Comparison of ENCODE assay signal across 29 cellular contexts in genomic region chr15:35458176-35458856, GRCh38.
"Had no signal": no experiment of that assay in that cellular context is flagged by ENCODE, and none has a peak within 500 bp of the region (broad histone marks: within the 10 kb centered on the region; RNA-seq: fewer than 3 reads in every experiment).

No MANE protein-coding gene starts in this region.

- H3K4me1 ChIP-seq: body of pancreas, parathyroid adenoma, right lobe of liver, suprapubic skin, transverse colon, uterus had no signal

- H3K36me3 ChIP-seq: neutrophil, right lobe of liver, suprapubic skin, transverse colon, uterus had no signal

- H3K27ac ChIP-seq: body of pancreas, dorsolateral prefrontal cortex, neutrophil, parathyroid adenoma, right lobe of liver, suprapubic skin, transverse colon, uterus had no signal

- H3K27me3 ChIP-seq: body of pancreas, dorsolateral prefrontal cortex, neutrophil, right lobe of liver, suprapubic skin, transverse colon, uterus had no signal

- DNase-seq: activated CD4-positive, alpha-beta memory T cell treated with anti-CD3 and anti-CD28 coated beads, Interleukin-2, amount 10 ng/mL, durations not matched to agents 7 days and 5 days; activated CD4-positive, alpha-beta T cell treated with anti-CD3 and anti-CD28 coated beads for 36 hours; activated CD8-positive, alpha-beta memory T cell treated with anti-CD3 and anti-CD28 coated beads, Interleukin-2, amount 10 ng/mL, durations not matched to agents 7 days and 5 days; activated naive CD4-positive, alpha-beta T cell; activated naive CD8-positive, alpha-beta T cell treated with anti-CD3 and anti-CD28 coated beads for 36 hours; activated T-cell treated with anti-CD3 and anti-CD28 coated beads, Interleukin-2, amount 50 U/mL, for 1 hour; amygdala; body of pancreas; central memory CD4-positive, alpha-beta T cell; dorsolateral prefrontal cortex; glutamatergic neuron; hypothalamus; kidney; right lobe of liver; stimulated activated CD4-positive, alpha-beta T cell treated with anti-CD3 and anti-CD28 coated beads, Interleukin-4, amount 100 ng/mL, for 1 hour; stimulated activated naive CD8-positive, alpha-beta T cell treated with anti-CD3 and anti-CD28 coated beads, Interleukin-15, amount 100 ng/mL, for 72 hours; T-helper 2 cell; transverse colon; uterus had no signal

- H3K4me3 ChIP-seq: body of pancreas, dorsolateral prefrontal cortex, lung, right lobe of liver, smooth muscle cell, suprapubic skin, transverse colon, uterus had no signal

- H3K27me3 Mint-ChIP-seq: activated CD4-positive, alpha-beta memory T cell treated with anti-CD3 and anti-CD28 coated beads, Interleukin-2, amount 10 ng/mL, durations not matched to agents 7 days and 5 days; activated CD4-positive, alpha-beta T cell treated with anti-CD3 and anti-CD28 coated beads for 36 hours; activated CD8-positive, alpha-beta memory T cell treated with anti-CD3 and anti-CD28 coated beads, Interleukin-2, amount 10 ng/mL, durations not matched to agents 7 days and 5 days; activated naive CD8-positive, alpha-beta T cell treated with anti-CD3 and anti-CD28 coated beads for 36 hours; activated T-helper 17 cell treated with anti-CD3 and anti-CD28 coated beads, Interleukin-2, amount 50 U/mL, for 72 hours; natural killer cell treated with Interleukin-12 subunit alpha and Interleukin-12 subunit beta and Interleukin-15 and Interleukin-18, amount 100 ng/mL, for 72 hours; stimulated activated naive CD8-positive, alpha-beta T cell treated with anti-CD3 and anti-CD28 coated beads, Interleukin-15, amount 100 ng/mL, for 72 hours had no signal

- H3K9me3 ChIP-seq: body of pancreas, neutrophil, right lobe of liver, suprapubic skin, transverse colon, uterus had no signal

- H3K4me2 ChIP-seq: smooth muscle cell had no signal

- H3K36me3 Mint-ChIP-seq: activated CD8-positive, alpha-beta memory T cell treated with anti-CD3 and anti-CD28 coated beads, Interleukin-2, amount 10 ng/mL, durations not matched to agents 7 days and 5 days; activated naive CD8-positive, alpha-beta T cell treated with anti-CD3 and anti-CD28 coated beads for 36 hours; natural killer cell treated with Interleukin-12 subunit alpha and Interleukin-12 subunit beta and Interleukin-15 and Interleukin-18, amount 100 ng/mL, for 72 hours had no signal

- H3K4me1 Mint-ChIP-seq: activated CD4-positive, alpha-beta memory T cell treated with anti-CD3 and anti-CD28 coated beads, Interleukin-2, amount 10 ng/mL, durations not matched to agents 7 days and 5 days; activated CD4-positive, alpha-beta T cell treated with anti-CD3 and anti-CD28 coated beads for 36 hours; activated CD8-positive, alpha-beta memory T cell treated with anti-CD3 and anti-CD28 coated beads, Interleukin-2, amount 10 ng/mL, durations not matched to agents 7 days and 5 days; activated naive CD8-positive, alpha-beta T cell treated with anti-CD3 and anti-CD28 coated beads for 36 hours; activated T-helper 17 cell treated with anti-CD3 and anti-CD28 coated beads, Interleukin-2, amount 50 U/mL, for 72 hours; stimulated activated naive CD8-positive, alpha-beta T cell treated with anti-CD3 and anti-CD28 coated beads, Interleukin-15, amount 100 ng/mL, for 72 hours had no signal

- H3K27ac Mint-ChIP-seq: activated CD4-positive, alpha-beta memory T cell treated with anti-CD3 and anti-CD28 coated beads, Interleukin-2, amount 10 ng/mL, durations not matched to agents 7 days and 5 days; activated CD4-positive, alpha-beta T cell treated with anti-CD3 and anti-CD28 coated beads for 36 hours; activated CD8-positive, alpha-beta memory T cell treated with anti-CD3 and anti-CD28 coated beads, Interleukin-2, amount 10 ng/mL, durations not matched to agents 7 days and 5 days; activated naive CD8-positive, alpha-beta T cell treated with anti-CD3 and anti-CD28 coated beads for 36 hours; activated T-helper 17 cell treated with anti-CD3 and anti-CD28 coated beads, Interleukin-2, amount 50 U/mL, for 72 hours; mesothelial cell of epicardium had no signal

- H3K9me3 Mint-ChIP-seq: activated CD4-positive, alpha-beta memory T cell treated with anti-CD3 and anti-CD28 coated beads, Interleukin-2, amount 10 ng/mL, durations not matched to agents 7 days and 5 days; activated naive CD8-positive, alpha-beta T cell treated with anti-CD3 and anti-CD28 coated beads for 36 hours; activated T-helper 17 cell treated with anti-CD3 and anti-CD28 coated beads, Interleukin-2, amount 50 U/mL, for 72 hours; stimulated activated naive CD8-positive, alpha-beta T cell treated with anti-CD3 and anti-CD28 coated beads, Interleukin-15, amount 100 ng/mL, for 72 hours had no signal

- ATAC-seq: activated CD4-positive, alpha-beta T cell treated with anti-CD3 and anti-CD28 coated beads for 36 hours; activated CD8-positive, alpha-beta memory T cell treated with anti-CD3 and anti-CD28 coated beads, Interleukin-2, amount 10 ng/mL, durations not matched to agents 7 days and 5 days; activated T-helper 17 cell treated with anti-CD3 and anti-CD28 coated beads, Interleukin-2, amount 50 U/mL, for 72 hours; body of pancreas; esophagus mucosa; left lobe of liver; natural killer cell treated with Interleukin-12 subunit alpha and Interleukin-12 subunit beta and Interleukin-15 and Interleukin-18, amount 100 ng/mL, for 72 hours; right lobe of liver; stimulated activated naive CD8-positive, alpha-beta T cell treated with anti-CD3 and anti-CD28 coated beads, Interleukin-15, amount 100 ng/mL, for 72 hours had no signal

- H3K4me3 Mint-ChIP-seq: activated CD4-positive, alpha-beta memory T cell treated with anti-CD3 and anti-CD28 coated beads, Interleukin-2, amount 10 ng/mL, durations not matched to agents 7 days and 5 days; activated CD4-positive, alpha-beta T cell treated with anti-CD3 and anti-CD28 coated beads for 36 hours; activated CD8-positive, alpha-beta memory T cell treated with anti-CD3 and anti-CD28 coated beads, Interleukin-2, amount 10 ng/mL, durations not matched to agents 7 days and 5 days; activated naive CD8-positive, alpha-beta T cell treated with anti-CD3 and anti-CD28 coated beads for 36 hours; activated T-helper 17 cell treated with anti-CD3 and anti-CD28 coated beads, Interleukin-2, amount 50 U/mL, for 72 hours; mesothelial cell of epicardium; natural killer cell treated with Interleukin-12 subunit alpha and Interleukin-12 subunit beta and Interleukin-15 and Interleukin-18, amount 100 ng/mL, for 72 hours; stimulated activated naive CD8-positive, alpha-beta T cell treated with anti-CD3 and anti-CD28 coated beads, Interleukin-15, amount 100 ng/mL, for 72 hours had no signal

- H3K9ac ChIP-seq: parathyroid adenoma had no signal
